In the genomic region with DNA sequence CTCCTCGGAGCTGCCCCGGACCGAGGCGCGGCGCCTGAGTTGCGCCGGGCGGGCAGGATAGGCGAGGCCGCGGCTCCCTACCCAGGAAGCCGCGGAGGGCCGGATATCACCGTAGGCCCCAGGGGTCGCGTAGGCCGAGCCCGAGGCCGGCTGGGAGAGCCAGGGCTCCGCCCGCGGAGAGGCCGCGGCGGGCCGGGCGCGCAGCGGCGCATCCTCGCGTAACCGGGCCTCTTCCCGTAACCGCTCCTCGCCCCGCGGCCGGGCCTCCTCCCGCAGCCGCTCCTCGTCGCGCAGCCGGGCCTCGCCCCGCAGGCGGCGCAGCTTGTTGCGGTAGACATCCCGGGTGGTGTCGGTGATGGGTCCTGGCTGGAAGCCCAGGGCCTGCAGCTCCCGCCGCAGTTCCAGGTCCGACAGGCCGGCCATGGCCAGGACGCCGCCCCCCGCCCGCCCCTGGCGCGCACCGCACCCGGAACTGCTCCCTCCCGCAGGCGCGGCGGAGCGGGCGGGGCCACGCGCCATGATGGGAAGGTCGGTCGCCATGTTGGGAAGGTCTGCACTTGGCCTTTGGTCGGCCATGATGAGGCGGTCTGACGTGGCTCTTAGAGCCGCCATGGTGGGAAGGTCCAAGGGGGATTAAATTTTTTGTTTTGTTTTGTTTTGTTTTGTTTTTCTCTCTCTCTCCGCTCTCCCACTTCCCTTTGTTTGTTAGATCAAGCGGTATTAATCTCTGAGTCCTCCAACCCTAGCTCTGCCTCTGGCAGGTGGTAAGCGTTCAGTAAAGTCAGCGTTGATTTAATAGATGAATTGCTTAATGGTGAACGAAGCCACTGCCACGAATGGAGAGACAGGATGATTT, we compare ENCODE assay signal across 1 cellular context.
TF ChIP-seq lines count a peak whose summit lies in the region.

A gene (minus strand): TSS at position 437 of the 856 bp plus-strand sequence. CDS start 14 bp downstream, at position 423.

TF ChIP-seq in HEK293, 187 proteins besides CTCF, POLR2A, EP300 and RAD21 (continued from another document and continues in another):
- no peak for TF ChIP-seq ZNF112 (tag by site-specific recombination; IDR thresholded peaks at IDR 0.05)
- TF ChIP-seq, protein P1, sequence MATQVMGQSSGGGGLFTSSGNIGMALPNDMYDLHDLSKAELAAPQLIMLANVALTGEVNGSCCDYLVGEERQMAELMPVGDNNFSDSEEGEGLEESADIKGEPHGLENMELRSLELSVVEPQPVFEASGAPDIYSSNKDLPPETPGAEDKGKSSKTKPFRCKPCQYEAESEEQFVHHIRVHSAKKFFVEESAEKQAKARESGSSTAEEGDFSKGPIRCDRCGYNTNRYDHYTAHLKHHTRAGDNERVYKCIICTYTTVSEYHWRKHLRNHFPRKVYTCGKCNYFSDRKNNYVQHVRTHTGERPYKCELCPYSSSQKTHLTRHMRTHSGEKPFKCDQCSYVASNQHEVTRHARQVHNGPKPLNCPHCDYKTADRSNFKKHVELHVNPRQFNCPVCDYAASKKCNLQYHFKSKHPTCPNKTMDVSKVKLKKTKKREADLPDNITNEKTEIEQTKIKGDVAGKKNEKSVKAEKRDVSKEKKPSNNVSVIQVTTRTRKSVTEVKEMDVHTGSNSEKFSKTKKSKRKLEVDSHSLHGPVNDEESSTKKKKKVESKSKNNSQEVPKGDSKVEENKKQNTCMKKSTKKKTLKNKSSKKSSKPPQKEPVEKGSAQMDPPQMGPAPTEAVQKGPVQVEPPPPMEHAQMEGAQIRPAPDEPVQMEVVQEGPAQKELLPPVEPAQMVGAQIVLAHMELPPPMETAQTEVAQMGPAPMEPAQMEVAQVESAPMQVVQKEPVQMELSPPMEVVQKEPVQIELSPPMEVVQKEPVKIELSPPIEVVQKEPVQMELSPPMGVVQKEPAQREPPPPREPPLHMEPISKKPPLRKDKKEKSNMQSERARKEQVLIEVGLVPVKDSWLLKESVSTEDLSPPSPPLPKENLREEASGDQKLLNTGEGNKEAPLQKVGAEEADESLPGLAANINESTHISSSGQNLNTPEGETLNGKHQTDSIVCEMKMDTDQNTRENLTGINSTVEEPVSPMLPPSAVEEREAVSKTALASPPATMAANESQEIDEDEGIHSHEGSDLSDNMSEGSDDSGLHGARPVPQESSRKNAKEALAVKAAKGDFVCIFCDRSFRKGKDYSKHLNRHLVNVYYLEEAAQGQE (tag by site-specific recombination; IDR thresholded peaks at IDR 0.05) = peak; percentile 43; the same call in 1 of the 2 replicates
- peak; percentile 34; the same call in 1 of the 2 replicates for TF ChIP-seq ZNF558 (tag by site-specific recombination; IDR thresholded peaks at IDR 0.05)
- TF ChIP-seq, protein P2, sequence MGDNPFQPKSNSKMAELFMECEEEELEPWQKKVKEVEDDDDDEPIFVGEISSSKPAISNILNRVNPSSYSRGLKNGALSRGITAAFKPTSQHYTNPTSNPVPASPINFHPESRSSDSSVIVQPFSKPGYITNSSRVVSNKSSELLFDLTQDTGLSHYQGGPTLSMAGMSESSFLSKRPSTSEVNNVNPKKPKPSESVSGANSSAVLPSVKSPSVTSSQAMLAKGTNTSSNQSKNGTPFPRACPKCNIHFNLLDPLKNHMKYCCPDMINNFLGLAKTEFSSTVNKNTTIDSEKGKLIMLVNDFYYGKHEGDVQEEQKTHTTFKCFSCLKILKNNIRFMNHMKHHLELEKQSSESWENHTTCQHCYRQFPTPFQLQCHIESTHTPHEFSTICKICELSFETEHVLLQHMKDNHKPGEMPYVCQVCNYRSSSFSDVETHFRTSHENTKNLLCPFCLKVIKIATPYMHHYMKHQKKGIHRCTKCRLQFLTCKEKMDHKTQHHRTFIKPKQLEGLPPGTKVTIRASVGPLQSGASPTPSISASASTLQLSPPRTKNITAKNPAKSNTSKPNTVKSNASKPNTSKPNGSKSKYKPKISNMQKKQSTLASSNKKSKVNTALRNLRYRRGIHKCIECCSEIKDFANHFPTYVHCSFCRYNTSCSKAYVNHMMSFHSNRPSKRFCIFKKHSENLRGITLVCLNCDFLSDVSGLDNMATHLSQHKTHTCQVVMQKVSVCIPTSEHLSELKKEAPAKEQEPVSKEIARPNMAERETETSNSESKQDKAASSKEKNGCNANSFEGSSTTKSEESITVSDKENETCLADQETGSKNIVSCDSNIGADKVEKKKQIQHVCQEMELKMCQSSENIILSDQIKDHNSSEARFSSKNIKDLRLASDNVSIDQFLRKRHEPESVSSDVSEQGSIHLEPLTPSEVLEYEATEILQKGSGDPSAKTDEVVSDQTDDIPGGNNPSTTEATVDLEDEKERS (tag by site-specific recombination; IDR thresholded peaks at IDR 0.05) = peak; percentile 96
- TF ChIP-seq, protein P3, sequence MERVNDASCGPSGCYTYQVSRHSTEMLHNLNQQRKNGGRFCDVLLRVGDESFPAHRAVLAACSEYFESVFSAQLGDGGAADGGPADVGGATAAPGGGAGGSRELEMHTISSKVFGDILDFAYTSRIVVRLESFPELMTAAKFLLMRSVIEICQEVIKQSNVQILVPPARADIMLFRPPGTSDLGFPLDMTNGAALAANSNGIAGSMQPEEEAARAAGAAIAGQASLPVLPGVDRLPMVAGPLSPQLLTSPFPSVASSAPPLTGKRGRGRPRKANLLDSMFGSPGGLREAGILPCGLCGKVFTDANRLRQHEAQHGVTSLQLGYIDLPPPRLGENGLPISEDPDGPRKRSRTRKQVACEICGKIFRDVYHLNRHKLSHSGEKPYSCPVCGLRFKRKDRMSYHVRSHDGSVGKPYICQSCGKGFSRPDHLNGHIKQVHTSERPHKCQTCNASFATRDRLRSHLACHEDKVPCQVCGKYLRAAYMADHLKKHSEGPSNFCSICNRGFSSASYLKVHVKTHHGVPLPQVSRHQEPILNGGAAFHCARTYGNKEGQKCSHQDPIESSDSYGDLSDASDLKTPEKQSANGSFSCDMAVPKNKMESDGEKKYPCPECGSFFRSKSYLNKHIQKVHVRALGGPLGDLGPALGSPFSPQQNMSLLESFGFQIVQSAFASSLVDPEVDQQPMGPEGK (tag by site-specific recombination; IDR thresholded peaks at IDR 0.05) = peak; percentile 82
- TF ChIP-seq, protein P4, sequence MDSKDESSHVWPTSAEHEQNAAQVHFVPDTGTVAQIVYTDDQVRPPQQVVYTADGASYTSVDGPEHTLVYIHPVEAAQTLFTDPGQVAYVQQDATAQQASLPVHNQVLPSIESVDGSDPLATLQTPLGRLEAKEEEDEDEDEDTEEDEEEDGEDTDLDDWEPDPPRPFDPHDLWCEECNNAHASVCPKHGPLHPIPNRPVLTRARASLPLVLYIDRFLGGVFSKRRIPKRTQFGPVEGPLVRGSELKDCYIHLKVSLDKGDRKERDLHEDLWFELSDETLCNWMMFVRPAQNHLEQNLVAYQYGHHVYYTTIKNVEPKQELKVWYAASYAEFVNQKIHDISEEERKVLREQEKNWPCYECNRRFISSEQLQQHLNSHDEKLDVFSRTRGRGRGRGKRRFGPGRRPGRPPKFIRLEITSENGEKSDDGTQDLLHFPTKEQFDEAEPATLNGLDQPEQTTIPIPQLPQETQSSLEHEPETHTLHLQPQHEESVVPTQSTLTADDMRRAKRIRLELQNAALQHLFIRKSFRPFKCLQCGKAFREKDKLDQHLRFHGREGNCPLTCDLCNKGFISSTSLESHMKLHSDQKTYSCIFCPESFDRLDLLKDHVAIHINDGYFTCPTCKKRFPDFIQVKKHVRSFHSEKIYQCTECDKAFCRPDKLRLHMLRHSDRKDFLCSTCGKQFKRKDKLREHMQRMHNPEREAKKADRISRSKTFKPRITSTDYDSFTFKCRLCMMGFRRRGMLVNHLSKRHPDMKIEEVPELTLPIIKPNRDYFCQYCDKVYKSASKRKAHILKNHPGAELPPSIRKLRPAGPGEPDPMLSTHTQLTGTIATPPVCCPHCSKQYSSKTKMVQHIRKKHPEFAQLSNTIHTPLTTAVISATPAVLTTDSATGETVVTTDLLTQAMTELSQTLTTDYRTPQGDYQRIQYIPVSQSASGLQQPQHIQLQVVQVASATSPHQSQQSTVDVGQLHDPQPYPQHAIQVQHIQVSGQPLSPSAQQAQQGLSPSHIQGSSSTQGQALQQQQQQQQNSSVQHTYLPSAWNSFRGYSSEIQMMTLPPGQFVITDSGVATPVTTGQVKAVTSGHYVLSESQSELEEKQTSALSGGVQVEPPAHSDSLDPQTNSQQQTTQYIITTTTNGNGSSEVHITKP (tag by site-specific recombination; IDR thresholded peaks at IDR 0.05) = peak; percentile 63
- TF ChIP-seq SALL2 (tag by site-specific recombination; IDR thresholded peaks at IDR 0.05; ENCODE audit: borderline replicate concordance) = 0 out of 2 replicates have a peak, but pooled peaks have one; percentile 28
- TF ChIP-seq, protein P5, sequence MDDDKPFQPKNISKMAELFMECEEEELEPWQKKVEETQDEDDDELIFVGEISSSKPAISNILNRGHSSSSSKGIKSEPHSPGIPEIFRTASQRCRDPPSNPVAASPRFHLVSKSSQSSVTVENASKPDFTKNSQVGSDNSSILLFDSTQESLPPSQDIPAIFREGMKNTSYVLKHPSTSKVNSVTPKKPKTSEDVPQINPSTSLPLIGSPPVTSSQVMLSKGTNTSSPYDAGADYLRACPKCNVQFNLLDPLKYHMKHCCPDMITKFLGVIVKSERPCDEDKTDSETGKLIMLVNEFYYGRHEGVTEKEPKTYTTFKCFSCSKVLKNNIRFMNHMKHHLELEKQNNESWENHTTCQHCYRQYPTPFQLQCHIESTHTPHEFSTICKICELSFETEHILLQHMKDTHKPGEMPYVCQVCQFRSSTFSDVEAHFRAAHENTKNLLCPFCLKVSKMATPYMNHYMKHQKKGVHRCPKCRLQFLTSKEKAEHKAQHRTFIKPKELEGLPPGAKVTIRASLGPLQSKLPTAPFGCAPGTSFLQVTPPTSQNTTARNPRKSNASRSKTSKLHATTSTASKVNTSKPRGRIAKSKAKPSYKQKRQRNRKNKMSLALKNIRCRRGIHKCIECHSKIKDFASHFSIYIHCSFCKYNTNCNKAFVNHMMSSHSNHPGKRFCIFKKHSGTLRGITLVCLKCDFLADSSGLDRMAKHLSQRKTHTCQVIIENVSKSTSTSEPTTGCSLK (tag by site-specific recombination; IDR thresholded peaks at IDR 0.05) = no peak
- peak; percentile 69; the same call in 1 of the 2 replicates for TF ChIP-seq ZNF391 (tag by site-specific recombination; IDR thresholded peaks at IDR 0.05; ENCODE audit: borderline replicate concordance, low read depth)
- TF ChIP-seq ZNF76 (tag by site-specific recombination; IDR thresholded peaks at IDR 0.05; ENCODE audit: borderline replicate concordance, low read depth) = peak; percentile 92
- TF ChIP-seq, protein P6, sequence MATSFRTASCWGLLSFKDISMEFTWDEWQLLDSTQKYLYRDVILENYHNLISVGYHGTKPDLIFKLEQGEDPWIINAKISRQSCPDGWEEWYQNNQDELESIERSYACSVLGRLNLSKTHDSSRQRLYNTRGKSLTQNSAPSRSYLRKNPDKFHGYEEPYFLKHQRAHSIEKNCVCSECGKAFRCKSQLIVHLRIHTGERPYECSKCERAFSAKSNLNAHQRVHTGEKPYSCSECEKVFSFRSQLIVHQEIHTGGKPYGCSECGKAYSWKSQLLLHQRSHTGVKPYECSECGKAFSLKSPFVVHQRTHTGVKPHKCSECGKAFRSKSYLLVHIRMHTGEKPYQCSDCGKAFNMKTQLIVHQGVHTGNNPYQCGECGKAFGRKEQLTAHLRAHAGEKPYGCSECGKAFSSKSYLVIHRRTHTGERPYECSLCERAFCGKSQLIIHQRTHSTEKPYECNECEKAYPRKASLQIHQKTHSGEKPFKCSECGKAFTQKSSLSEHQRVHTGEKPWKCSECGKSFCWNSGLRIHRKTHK (tag by site-specific recombination; IDR thresholded peaks at IDR 0.05) = no peak
- TF ChIP-seq ZBTB7A (tag by site-specific recombination; IDR thresholded peaks at IDR 0.05; ENCODE audit: low read depth) = 0 out of 2 replicates have a peak, but pooled peaks have one; percentile 71
- TF ChIP-seq ZNF146 (tag by site-specific recombination; IDR thresholded peaks at IDR 0.05) = no peak; the same call in 1 of the 2 replicates
- TF ChIP-seq ZNF354C (tag by site-specific recombination; IDR thresholded peaks at IDR 0.05; ENCODE audit: borderline replicate concordance, low read depth) = no peak
- TF ChIP-seq SP3 (tag by site-specific recombination; IDR thresholded peaks at IDR 0.05) = peak; percentile 95
- TF ChIP-seq, protein P7, sequence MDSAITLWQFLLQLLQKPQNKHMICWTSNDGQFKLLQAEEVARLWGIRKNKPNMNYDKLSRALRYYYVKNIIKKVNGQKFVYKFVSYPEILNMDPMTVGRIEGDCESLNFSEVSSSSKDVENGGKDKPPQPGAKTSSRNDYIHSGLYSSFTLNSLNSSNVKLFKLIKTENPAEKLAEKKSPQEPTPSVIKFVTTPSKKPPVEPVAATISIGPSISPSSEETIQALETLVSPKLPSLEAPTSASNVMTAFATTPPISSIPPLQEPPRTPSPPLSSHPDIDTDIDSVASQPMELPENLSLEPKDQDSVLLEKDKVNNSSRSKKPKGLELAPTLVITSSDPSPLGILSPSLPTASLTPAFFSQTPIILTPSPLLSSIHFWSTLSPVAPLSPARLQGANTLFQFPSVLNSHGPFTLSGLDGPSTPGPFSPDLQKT (IDR thresholded peaks at IDR 0.05; ENCODE audit: borderline replicate concordance, low read depth, low read length) = no peak
- no peak for TF ChIP-seq HOXC10 (CRISPR knock-in tag; IDR thresholded peaks at IDR 0.05)
- no peak for TF ChIP-seq ZNF658 (tag by site-specific recombination; IDR thresholded peaks at IDR 0.05)
- peak; percentile 94 for TF ChIP-seq ZXDB (tag by site-specific recombination; IDR thresholded peaks at IDR 0.05)
- no peak for TF ChIP-seq ZNF707 (tag by site-specific recombination; IDR thresholded peaks at IDR 0.05)
- TF ChIP-seq ZBTB8A (tag by site-specific recombination; IDR thresholded peaks at IDR 0.05) = peak; percentile 62; the same call in 1 of the 2 replicates
- TF ChIP-seq, protein P8, sequence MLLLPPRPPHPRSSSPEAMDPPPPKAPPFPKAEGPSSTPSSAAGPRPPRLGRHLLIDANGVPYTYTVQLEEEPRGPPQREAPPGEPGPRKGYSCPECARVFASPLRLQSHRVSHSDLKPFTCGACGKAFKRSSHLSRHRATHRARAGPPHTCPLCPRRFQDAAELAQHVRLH (tag by site-specific recombination; IDR thresholded peaks at IDR 0.05) = no peak
- TF ChIP-seq ZNF214 (tag by site-specific recombination; IDR thresholded peaks at IDR 0.05; ENCODE audit: borderline replicate concordance) = no peak
- TF ChIP-seq HOXD13 (CRISPR knock-in tag; IDR thresholded peaks at IDR 0.05; ENCODE audit: borderline replicate concordance) = no peak
- TF ChIP-seq, protein P9, sequence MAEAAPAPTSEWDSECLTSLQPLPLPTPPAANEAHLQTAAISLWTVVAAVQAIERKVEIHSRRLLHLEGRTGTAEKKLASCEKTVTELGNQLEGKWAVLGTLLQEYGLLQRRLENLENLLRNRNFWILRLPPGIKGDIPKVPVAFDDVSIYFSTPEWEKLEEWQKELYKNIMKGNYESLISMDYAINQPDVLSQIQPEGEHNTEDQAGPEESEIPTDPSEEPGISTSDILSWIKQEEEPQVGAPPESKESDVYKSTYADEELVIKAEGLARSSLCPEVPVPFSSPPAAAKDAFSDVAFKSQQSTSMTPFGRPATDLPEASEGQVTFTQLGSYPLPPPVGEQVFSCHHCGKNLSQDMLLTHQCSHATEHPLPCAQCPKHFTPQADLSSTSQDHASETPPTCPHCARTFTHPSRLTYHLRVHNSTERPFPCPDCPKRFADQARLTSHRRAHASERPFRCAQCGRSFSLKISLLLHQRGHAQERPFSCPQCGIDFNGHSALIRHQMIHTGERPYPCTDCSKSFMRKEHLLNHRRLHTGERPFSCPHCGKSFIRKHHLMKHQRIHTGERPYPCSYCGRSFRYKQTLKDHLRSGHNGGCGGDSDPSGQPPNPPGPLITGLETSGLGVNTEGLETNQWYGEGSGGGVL (tag by site-specific recombination; IDR thresholded peaks at IDR 0.05) = no peak; the same call in 1 of the 2 replicates
- no peak for TF ChIP-seq ZNF174 (tag by site-specific recombination; IDR thresholded peaks at IDR 0.05)
- TF ChIP-seq FEZF1 (tag by site-specific recombination; IDR thresholded peaks at IDR 0.05) = no peak
- TF ChIP-seq ZBTB48 (tag by site-specific recombination; IDR thresholded peaks at IDR 0.05) = 0 out of 2 replicates have a peak, but pooled peaks have one; percentile 6
- TF ChIP-seq ZFHX2 (tag by site-specific recombination; conservative IDR thresholded peaks at IDR 0.05) = peak; percentile 47; the same call in 1 of the 2 replicates
- no peak for TF ChIP-seq GFI1B (tag by site-specific recombination; IDR thresholded peaks at IDR 0.05)
